In the genomic region with DNA sequence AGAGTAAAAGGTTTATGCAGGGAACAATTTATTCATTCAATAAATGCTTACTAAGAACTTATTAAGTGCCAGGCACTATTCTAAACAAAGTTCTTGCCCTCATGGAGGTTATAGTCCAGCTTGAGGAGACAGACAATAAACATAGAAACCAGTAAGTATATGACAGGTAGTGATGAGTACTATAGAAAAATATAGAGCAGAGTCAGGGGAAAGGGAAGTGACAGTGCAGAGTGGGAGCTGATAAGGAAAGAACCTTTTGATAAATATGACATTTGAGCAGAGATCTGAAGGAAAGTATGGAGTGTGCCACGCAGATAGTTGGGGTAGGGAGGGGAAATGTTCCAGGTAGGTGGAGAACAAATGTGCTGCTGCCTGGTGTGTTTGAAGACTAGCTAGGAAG, we compare ENCODE assay signal across 25 cellular contexts. TPM values are rescaled to one million over a fixed set of nuclear protein-coding genes. Genes with fewer than 3 reads are reported as not detected.
DNase-seq lines count a peak whose midpoint lies in the region; ATAC-seq and TF ChIP-seq lines count a peak whose summit lies in the region.
"Had no signal": no experiment of that assay in that cellular context is flagged by ENCODE, and none has a peak within 500 bp of the region (broad histone marks: within the 10 kb centered on the region; RNA-seq: fewer than 3 reads in every experiment).

No MANE protein-coding gene starts in this region.

- H3K27ac ChIP-seq in subcutaneous abdominal adipose tissue (ENCODE audit: low read depth, low read length), result peak overlapping the region; percentile 38
- H3K27ac ChIP-seq: C4-2B, dorsolateral prefrontal cortex, lower lobe of right lung, neutrophil, Peyer's patch, sigmoid colon had no signal

- no peak for TF ChIP-seq CTCF in progenitor cell of endocrine pancreas (IDR thresholded peaks at IDR 0.05; ENCODE audit: unreplicated experiment)

- peak overlapping the region; percentile 57 for H3K27ac Mint-ChIP-seq in activated naive CD4-positive, alpha-beta T cell treated with anti-CD3 and anti-CD28 coated beads, Interleukin-2, amount 50 U/mL, for 24 hours
- peak overlapping the region; percentile 1 to 8 for H3K27ac Mint-ChIP-seq in activated naive CD4-positive, alpha-beta T cell treated with anti-CD3 and anti-CD28 coated beads, Interleukin-2, amount 50 U/mL, for 72 hours
- H3K27ac Mint-ChIP-seq in progenitor cell of endocrine pancreas, result no peak overlapping the region
- H3K27ac Mint-ChIP-seq: naive B cell had no signal

- H3K36me3 ChIP-seq in subcutaneous abdominal adipose tissue (ENCODE audit: control insufficient read depth in 5 of 5, insufficient read depth in 5 of 5, low read length in 5 of 5), result peaks cover 12 to 32% (median 18%) of the 10 kb centered on the region in 5 donors

- no peak overlapping the region for H3K4me3 Mint-ChIP-seq in activated naive CD4-positive, alpha-beta T cell treated with anti-CD3 and anti-CD28 coated beads, Interleukin-2, amount 50 U/mL, for 24 hours
- H3K4me3 Mint-ChIP-seq in progenitor cell of endocrine pancreas (ENCODE audit: low read depth), result no peak overlapping the region
- H3K4me3 Mint-ChIP-seq: naive B cell had no signal

- DNase-seq in activated naive CD4-positive, alpha-beta T cell treated with anti-CD3 and anti-CD28 coated beads, Interleukin-2, amount 50 U/mL, for 16 hours, result no peak
- peak; percentile 68 for DNase-seq in OCI-M2 (lab: John Stamatoyannopoulos, UW; ENCODE audit: unreplicated experiment)
- DNase-seq in activated naive CD4-positive, alpha-beta T cell treated with anti-CD3 and anti-CD28 coated beads, Interleukin-2, amount 50 U/mL, for 72 hours (ENCODE audit: low spot score in 2 of 2), result no peak
- no peak for DNase-seq in progenitor cell of endocrine pancreas (ENCODE audit: low spot score, unreplicated experiment)
- DNase-seq in left colon, result no peak
- DNase-seq: activated T-cell treated with anti-CD3 and anti-CD28 coated beads for 4 hours; amygdala; Calu3; DMS79; dorsolateral prefrontal cortex; lower lobe of right lung; midbrain; naive B cell; NCI-H2107; Peyer's patch; posterior cingulate gyrus; SIG-M5; sigmoid colon; stimulated activated CD4-positive, alpha-beta T cell treated with anti-CD3 and anti-CD28 coated beads, Interleukin-4, amount 100 ng/mL, for 4 hours; trophoblast cell had no signal

- intact Hi-C loops in left colon (cut with DNase I, micrococcal nuclease), result no loop called here

- H3K36me3 Mint-ChIP-seq in activated naive CD4-positive, alpha-beta T cell treated with anti-CD3 and anti-CD28 coated beads, Interleukin-2, amount 50 U/mL, for 24 hours, result peaks cover 6% of the 10 kb centered on the region
- H3K36me3 Mint-ChIP-seq in activated naive CD4-positive, alpha-beta T cell treated with anti-CD3 and anti-CD28 coated beads, Interleukin-2, amount 50 U/mL, for 72 hours, result peaks cover 0 to 34% of the 10 kb centered on the region in 2 donors
- H3K36me3 Mint-ChIP-seq in progenitor cell of endocrine pancreas (ENCODE audit: insufficient read depth), result peaks cover 2% of the 10 kb centered on the region

- no peak overlapping the region for H3K4me3 ChIP-seq in subcutaneous abdominal adipose tissue (ENCODE audit: low read depth in 1 of 5, low read length in 5 of 5)
- H3K4me3 ChIP-seq: dorsolateral prefrontal cortex, lower lobe of right lung, Peyer's patch, sigmoid colon had no signal

- H3K4me1 ChIP-seq in subcutaneous abdominal adipose tissue (ENCODE audit: control insufficient read depth in 5 of 5, insufficient read depth in 5 of 5, low read length in 5 of 5), result peaks cover 0 to 58% (median 22%) of the 10 kb centered on the region in 5 donors
- H3K4me1 ChIP-seq: sigmoid colon had no signal

- no peaks in the 10 kb centered on the region for H3K27me3 ChIP-seq in subcutaneous abdominal adipose tissue (ENCODE audit: control insufficient read depth in 5 of 5, insufficient read depth in 4 of 5, low read length in 5 of 5)
- H3K27me3 ChIP-seq: dorsolateral prefrontal cortex, neutrophil, Peyer's patch, sigmoid colon had no signal

- no peak overlapping the region for H3K9ac ChIP-seq in subcutaneous abdominal adipose tissue (ENCODE audit: low read length in 5 of 5)

- ATAC-seq in activated naive CD4-positive, alpha-beta T cell treated with anti-CD3 and anti-CD28 coated beads, Interleukin-2, amount 50 U/mL, for 72 hours, result no peak
- no peak for ATAC-seq in left colon
- ATAC-seq: activated CD4-positive, CD25-positive, alpha-beta regulatory T cell treated with anti-CD3 and anti-CD28 coated beads, Interleukin-2, amount 50 U/mL, for 24 hours; lower lobe of right lung had no signal

- peaks cover 44% of the 10 kb centered on the region for H3K4me1 Mint-ChIP-seq in activated naive CD4-positive, alpha-beta T cell treated with anti-CD3 and anti-CD28 coated beads, Interleukin-2, amount 50 U/mL, for 24 hours
- H3K4me1 Mint-ChIP-seq in progenitor cell of endocrine pancreas (ENCODE audit: low read depth), result no peaks in the 10 kb centered on the region

- no peaks in the 10 kb centered on the region for H3K9me3 Mint-ChIP-seq in activated naive CD4-positive, alpha-beta T cell treated with anti-CD3 and anti-CD28 coated beads, Interleukin-2, amount 50 U/mL, for 24 hours
- H3K9me3 Mint-ChIP-seq in activated naive CD4-positive, alpha-beta T cell treated with anti-CD3 and anti-CD28 coated beads, Interleukin-2, amount 50 U/mL, for 72 hours, result peaks cover 0 to 9% of the 10 kb centered on the region in 2 donors
- H3K9me3 Mint-ChIP-seq in progenitor cell of endocrine pancreas (ENCODE audit: low read depth), result no peaks in the 10 kb centered on the region
- H3K9me3 Mint-ChIP-seq: naive B cell had no signal

- no peaks in the 10 kb centered on the region for H3K9me3 ChIP-seq in subcutaneous abdominal adipose tissue (ENCODE audit: control insufficient read depth in 5 of 5, low read length in 5 of 5)
- H3K9me3 ChIP-seq: lower lobe of right lung, neutrophil, Peyer's patch, sigmoid colon had no signal

- no peaks in the 10 kb centered on the region for H3K27me3 Mint-ChIP-seq in activated naive CD4-positive, alpha-beta T cell treated with anti-CD3 and anti-CD28 coated beads, Interleukin-2, amount 50 U/mL, for 24 hours
- no peaks in the 10 kb centered on the region for H3K27me3 Mint-ChIP-seq in progenitor cell of endocrine pancreas
- H3K27me3 Mint-ChIP-seq: naive B cell had no signal

RNA-seq across cellular contexts. Expression of gene ACSS2, which starts 12.1 kb away (rescaled TPM):
- 10 to 100 TPM; 36.0 to 71.7 TPM for total RNA-seq in activated naive CD4-positive, alpha-beta T cell treated with anti-CD3 and anti-CD28 coated beads, Interleukin-2, amount 50 U/mL, for 72 hours
- total RNA-seq in progenitor cell of endocrine pancreas, result 31.3 and 34.8 TPM in 2 replicates
- total RNA-seq in left colon, result 100 to 1,000 TPM; 343 to 383 TPM

RNA-seq across cellular contexts. Expression of gene GGT7, which starts 15.8 kb away (rescaled TPM):
- 10 to 100 TPM; 15.8 to 22.4 TPM for total RNA-seq in activated naive CD4-positive, alpha-beta T cell treated with anti-CD3 and anti-CD28 coated beads, Interleukin-2, amount 50 U/mL, for 72 hours
- total RNA-seq in progenitor cell of endocrine pancreas (58.4 and 59.1 TPM in 2 replicates), left colon (10 to 100 TPM; 20.5 to 22.5 TPM)
